ENCODE assay signal across 39 cellular contexts in the genomic region with DNA sequence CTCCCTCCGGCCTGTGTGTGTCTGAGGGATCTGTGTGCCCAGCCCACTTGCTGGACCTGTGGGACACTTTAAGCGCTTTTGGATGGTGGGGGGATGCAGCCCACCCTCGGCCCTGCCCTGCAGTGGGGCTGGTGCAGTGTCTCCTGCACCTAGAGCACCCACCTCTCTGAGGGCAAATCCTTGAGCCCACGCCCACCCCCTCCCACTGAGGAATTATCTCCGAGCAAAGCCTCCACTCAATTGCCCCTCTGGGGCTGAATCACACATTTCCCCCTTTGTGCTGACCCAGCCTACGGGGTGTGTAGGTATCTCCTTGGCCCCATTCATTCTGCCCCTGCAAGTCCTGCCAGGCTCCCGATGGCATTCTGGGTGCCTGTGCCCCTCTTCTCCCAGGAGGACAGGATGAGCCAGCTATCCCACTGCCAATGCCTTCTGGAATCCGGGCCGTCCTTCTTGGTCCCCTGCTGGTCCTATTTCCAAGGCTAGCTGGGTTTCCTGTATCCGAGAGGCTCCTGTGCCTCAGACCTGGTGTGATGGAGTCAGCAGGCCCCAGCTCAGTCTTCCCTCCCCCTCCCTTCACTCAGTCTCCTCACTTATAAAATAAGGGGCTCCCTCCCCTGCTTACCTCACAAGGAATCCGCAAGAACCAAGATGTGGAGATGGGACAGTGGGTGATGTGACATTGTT.
"Had no signal": no experiment of that assay in that cellular context is flagged by ENCODE, and none has a peak within 500 bp of the region (broad histone marks: within the 10 kb centered on the region; RNA-seq: fewer than 3 reads in every experiment).

No MANE protein-coding gene starts in this region.

- H3K4me3 ChIP-seq: adrenal gland, body of pancreas, breast epithelium, MG63, Peyer's patch had no signal

- H3K9me3 Mint-ChIP-seq: activated B cell treated with CpG ODN at 0.5 μM for 24 hours; activated CD4-positive, alpha-beta memory T cell treated with anti-CD3 and anti-CD28 coated beads for 36 hours; activated naive CD4-positive, alpha-beta T cell treated with anti-CD3 and anti-CD28 coated beads for 36 hours; activated naive CD4-positive, alpha-beta T cell treated with anti-CD3 and anti-CD28 coated beads, Interleukin-2, amount 50 U/mL, for 72 hours; activated T-cell treated with anti-CD3 and anti-CD28 coated beads, Interleukin-2, amount 50 U/mL, for 4 hours; activated T-helper 1 cell treated with anti-CD3 and anti-CD28 coated beads, Interleukin-12 subunit alpha, Interleukin-12 subunit beta, Interleukin-2, Interleukin-4 antibody, amounts not matched to agents 30 ng/mL and 10 ng/mL and 1 ng/mL, durations not matched to agents 14 hours and 24 hours and 36 hours had no signal

- H3K4me3 Mint-ChIP-seq: activated B cell treated with CpG ODN at 0.5 μM for 24 hours; activated CD4-positive, alpha-beta memory T cell treated with anti-CD3 and anti-CD28 coated beads for 36 hours; activated naive CD4-positive, alpha-beta T cell treated with anti-CD3 and anti-CD28 coated beads for 36 hours; activated T-cell treated with anti-CD3 and anti-CD28 coated beads, Interleukin-2, amount 50 U/mL, for 4 hours; activated T-helper 1 cell treated with anti-CD3 and anti-CD28 coated beads, Interleukin-12 subunit alpha, Interleukin-12 subunit beta, Interleukin-2, Interleukin-4 antibody, amounts not matched to agents 30 ng/mL and 10 ng/mL and 1 ng/mL, durations not matched to agents 14 hours and 24 hours and 36 hours had no signal

- DNase-seq: activated B cell treated with CpG ODN at 0.5 μM for 24 hours; activated CD4-positive, alpha-beta memory T cell treated with anti-CD3 and anti-CD28 coated beads for 36 hours; activated CD4-positive, alpha-beta T cell treated with anti-CD3 and anti-CD28 coated beads for 4 hours; activated CD4-positive, alpha-beta T cell treated with anti-CD3 and anti-CD28 coated beads, Interleukin-2, amount 50 U/mL, for 1 hour; activated CD4-positive, CD25-positive, alpha-beta regulatory T cell treated with anti-CD3 and anti-CD28 coated beads, Interleukin-2, amount 50 U/mL, for 72 hours; activated CD8-positive, alpha-beta memory T cell treated with anti-CD3 and anti-CD28 coated beads, Interleukin-2, amount 50 U/mL, for 4 hours; activated gamma-delta T cell treated with Interleukin-2 at 50 U/mL for 16 hours; activated naive CD4-positive, alpha-beta T cell treated with anti-CD3 and anti-CD28 coated beads for 36 hours; activated T-cell treated with anti-CD3 and anti-CD28 coated beads for 4 hours; activated T-cell treated with anti-CD3 and anti-CD28 coated beads, Interleukin-2, amount 50 U/mL, for 4 hours; adrenal gland; body of pancreas; Kasumi-1; KG1; MG63; NCI-H1048; NCI-H1105 treated with DMSO at 0.1 percent for 48 hours; NCI-H146; NCI-H187; NCI-H2029 treated with DMSO at 0.1 percent for 48 hours; NCI-H2107; NCI-H2171; NCI-H510A; NCI-H526; NCI-H748 treated with DMSO at 0.1 percent for 48 hours; NK-92 treated with Interleukin-12 subunit alpha and Interleukin-12 subunit beta, amount 100 ng/mL, for 24 hours; PC-3; Peyer's patch; RPMI8226; SIG-M5; SW 1271; T-helper 1 cell; T-helper 2 cell; T-helper 9 cell had no signal

- H3K36me3 Mint-ChIP-seq: activated CD4-positive, alpha-beta memory T cell treated with anti-CD3 and anti-CD28 coated beads for 36 hours; activated naive CD4-positive, alpha-beta T cell treated with anti-CD3 and anti-CD28 coated beads, Interleukin-2, amount 50 U/mL, for 72 hours had no signal

- H3K27me3 Mint-ChIP-seq: activated B cell treated with CpG ODN at 0.5 μM for 24 hours had no signal

- ATAC-seq: activated naive CD4-positive, alpha-beta T cell treated with anti-CD3 and anti-CD28 coated beads, Interleukin-2, amount 50 U/mL, for 72 hours; activated T-cell treated with anti-CD3 and anti-CD28 coated beads, Interleukin-2, amount 50 U/mL, for 4 hours; body of pancreas; PC-3 had no signal

- H3K4me1 ChIP-seq: adrenal gland, breast epithelium had no signal

- FAIRE-seq: astrocyte had no signal

- H3K9me3 ChIP-seq: adrenal gland, body of pancreas, breast epithelium, MG63, Peyer's patch had no signal

- H3K36me3 ChIP-seq: adrenal gland, breast epithelium, MG63, Peyer's patch had no signal

- H3K27ac Mint-ChIP-seq: activated B cell treated with CpG ODN at 0.5 μM for 24 hours; activated CD4-positive, alpha-beta memory T cell treated with anti-CD3 and anti-CD28 coated beads for 36 hours; activated naive CD4-positive, alpha-beta T cell treated with anti-CD3 and anti-CD28 coated beads for 36 hours; activated T-helper 1 cell treated with anti-CD3 and anti-CD28 coated beads, Interleukin-12 subunit alpha, Interleukin-12 subunit beta, Interleukin-2, Interleukin-4 antibody, amounts not matched to agents 30 ng/mL and 10 ng/mL and 1 ng/mL, durations not matched to agents 14 hours and 24 hours and 36 hours had no signal

- H3K27ac ChIP-seq: adrenal gland, body of pancreas, breast epithelium, Peyer's patch, VCaP had no signal

- H3K27me3 ChIP-seq: adrenal gland, body of pancreas, breast epithelium, MG63, Peyer's patch had no signal
